10 cellular contexts compared by ENCODE assay signal in genomic region chr1:204530932-204531331, GRCh38. TPM values are rescaled to one million over a fixed set of nuclear protein-coding genes. Genes with fewer than 3 reads are reported as not detected.
A peak's percentile ranks its signal among the peaks of the same experiment; 100 is the strongest.
DNase-seq lines count a peak whose midpoint lies in the region; ATAC-seq, FAIRE-seq and TF ChIP-seq lines count a peak whose summit lies in the region.
"Had no signal": no experiment of that assay in that cellular context is flagged by ENCODE, and none has a peak within 500 bp of the region (broad histone marks: within the 10 kb centered on the region; RNA-seq: fewer than 3 reads in every experiment).

No MANE protein-coding gene starts in this region.

- no peak; the same call in 1 of the 2 replicates for TF ChIP-seq POLR2A in GM12892 (IDR thresholded peaks at IDR 0.05; ENCODE audit: low read depth, low read length)

- DNase-seq in GM12892 (ENCODE audit: insufficient read length) (peak; percentile 27), T-cell (no peak), progenitor cell of endocrine pancreas (ENCODE audit: low spot score, unreplicated experiment) (no peak), NCI-H2171 treated with DMSO at 0.1 percent for 48 hours (lab: John Stamatoyannopoulos, UW) (no peak), nucleus accumbens (lab: John Stamatoyannopoulos, UW) (no peak)
- DNase-seq in stimulated activated CD4-positive, alpha-beta T cell treated with anti-CD3 and anti-CD28 coated beads, Interleukin-15, amount 100 ng/mL, for 24 hours, result no peak
- DNase-seq: right cardiac atrium had no signal

- H3K4me3 Mint-ChIP-seq in T-cell (no peak overlapping the region), progenitor cell of endocrine pancreas (ENCODE audit: low read depth) (no peak overlapping the region)

- H3K9me3 Mint-ChIP-seq in T-cell (no peaks in the 10 kb centered on the region), progenitor cell of endocrine pancreas (ENCODE audit: low read depth) (no peaks in the 10 kb centered on the region)

- peaks cover 52% of the 10 kb centered on the region for H3K36me3 Mint-ChIP-seq in T-cell
- peaks cover 18% of the 10 kb centered on the region for H3K36me3 Mint-ChIP-seq in progenitor cell of endocrine pancreas (ENCODE audit: insufficient read depth)

- H3K27me3 Mint-ChIP-seq in T-cell, result no peaks in the 10 kb centered on the region
- no peaks in the 10 kb centered on the region for H3K27me3 Mint-ChIP-seq in progenitor cell of endocrine pancreas

- peak; percentile 94 for FAIRE-seq in GM12892 (lab: Jason Lieb, UNC)
- FAIRE-seq: keratinocyte had no signal

- H3K4me1 Mint-ChIP-seq in T-cell (peaks cover 27 to 36% (median 33%) of the 10 kb centered on the region in 3 donors), progenitor cell of endocrine pancreas (ENCODE audit: low read depth) (no peaks in the 10 kb centered on the region)

- CTCF ChIA-PET in T-cell (lab: Charles Lee), result no interaction called here

- ATAC-seq in GM19463 (IDR thresholded peaks at IDR 0.05; ENCODE audit: unreplicated experiment) (peak; percentile 89), HG03064 (IDR thresholded peaks at IDR 0.05; ENCODE audit: low read depth, unreplicated experiment) (peak; percentile 78), T-cell (replicated peaks in 1 of 4) (no peak)
- ATAC-seq: right cardiac atrium had no signal

- TF ChIP-seq CTCF in progenitor cell of endocrine pancreas (IDR thresholded peaks at IDR 0.05; ENCODE audit: unreplicated experiment), result no peak

- H3K27ac Mint-ChIP-seq in T-cell (peak overlapping the region; percentile 11 to 50), progenitor cell of endocrine pancreas (no peak overlapping the region)

- POLR2A ChIA-PET in T-cell (lab: Charles Lee), result interaction anchor here in 1 of 2 donors (0.8 kb wide), 1 partner anchor 1253 kb away, joined by 3 read pairs; no protein-coding TSS in a partner anchor

RNA-seq across cellular contexts. Expression of gene MDM4, which starts 14.7 kb away (rescaled TPM):
- 37.1 TPM for polyA plus RNA-seq in GM12892 (2012; ENCODE audit: missing spikeins)
- 100 to 1,000 TPM; 168 to 288 (median 183) TPM for total RNA-seq in T-cell
- total RNA-seq in progenitor cell of endocrine pancreas, result 123 and 127 TPM in 2 replicates

RNA-seq across cellular contexts. Expression of gene PIK3C2B, which starts 36.3 kb away (rescaled TPM):
- 12.0 TPM for polyA plus RNA-seq in GM12892 (2012; ENCODE audit: missing spikeins)
- total RNA-seq in T-cell, result 10 to 100 TPM; 33.4 to 44.1 (median 36.0) TPM
- total RNA-seq in progenitor cell of endocrine pancreas, result 62.2 and 62.7 TPM in 2 replicates

Comparison
In these comparisons a context has a peak if more than half of its experiments do, and no peak if none do; other contexts are left out.
1. ATAC-seq: peak in GM19463 (single experiment) and HG03064 (single experiment); none in T-cell (0 of 4).